ENCODE assay signal across 8 cellular contexts in the genomic region with DNA sequence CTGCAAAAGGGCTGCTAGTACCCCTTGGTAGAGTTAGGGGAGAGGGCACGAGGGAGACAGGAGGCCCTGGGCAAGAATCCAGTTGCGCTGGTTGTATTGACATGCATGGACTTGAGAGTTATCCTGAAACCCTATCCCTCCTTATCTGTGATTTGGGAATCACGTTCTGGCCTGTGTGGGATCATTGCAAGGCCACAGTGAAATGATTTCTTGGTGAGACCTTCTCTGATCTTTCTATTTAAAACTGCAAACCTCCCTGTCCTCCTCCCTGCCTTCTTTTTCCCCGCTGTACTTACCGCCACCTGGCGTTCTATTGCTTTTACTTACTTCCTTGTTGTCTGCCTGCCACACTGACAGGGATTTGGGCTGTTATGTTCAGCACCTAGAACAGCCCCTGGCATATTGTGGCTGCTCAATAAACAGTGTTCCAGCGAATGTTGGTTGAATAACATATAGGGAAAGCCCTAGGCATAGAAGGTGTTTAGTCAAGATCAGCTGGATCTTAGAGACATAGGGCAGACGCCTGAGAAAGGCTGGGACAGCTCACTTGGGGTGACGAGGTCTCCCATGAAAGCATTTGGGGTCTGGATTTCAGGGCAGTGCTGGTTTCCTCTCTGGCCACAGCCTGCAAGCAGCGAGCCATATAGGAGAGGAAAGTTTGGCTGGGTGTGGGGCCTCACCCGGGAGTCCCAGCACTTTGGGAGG. TPM values are rescaled to one million over a fixed set of nuclear protein-coding genes. Genes with fewer than 3 reads are reported as not detected.
A peak's percentile ranks its signal among the peaks of the same experiment; 100 is the strongest.
DNase-seq lines count a peak whose midpoint lies in the region; ATAC-seq and TF ChIP-seq lines count a peak whose summit lies in the region.

No MANE protein-coding gene starts in this region.

- DNase-seq in NK-92 treated with Interleukin-12 subunit alpha and Interleukin-12 subunit beta, amount 100 ng/mL, for 24 hours (lab: John Stamatoyannopoulos, UW), result peak; percentile 13
- DNase-seq in NK-92 (lab: John Stamatoyannopoulos, UW; ENCODE audit: unreplicated experiment) (no peak), Karpas-422 (peak; percentile 90), SK-N-DZ (ENCODE audit: low spot score) (peak; percentile 41), fibroblast of the aortic adventitia (ENCODE audit: low read depth) (peak; percentile 63), smooth muscle cell (lab: John Stamatoyannopoulos, UW; ENCODE audit: unreplicated experiment) (no peak), vagina (ENCODE audit: extremely low spot score in 2 of 2) (no peak)

- H3K4me3 ChIP-seq in Karpas-422 (ENCODE audit: low read length) (peak overlapping the region; percentile 43), fibroblast of the aortic adventitia (ENCODE audit: low read depth, low read length) (no peak overlapping the region), smooth muscle cell (no peak overlapping the region), vagina (no peak overlapping the region)

- whole genome bisulfite sequencing in smooth muscle cell (ENCODE audit: low lambda C conversion rate), result 55% methylated on average over 11 of the region's 11 CpGs

- no peaks in the 10 kb centered on the region for H3K9me3 ChIP-seq in Karpas-422 (ENCODE audit: low read length)
- no peaks in the 10 kb centered on the region for H3K9me3 ChIP-seq in smooth muscle cell (replicated peaks; ENCODE audit: low read depth)
- H3K9me3 ChIP-seq in vagina, result no peaks in the 10 kb centered on the region

- peak overlapping the region; percentile 78 for H3K4me2 ChIP-seq in Karpas-422 (ENCODE audit: low read depth, low read length, poor library complexity, severe bottlenecking)
- no peak overlapping the region for H3K4me2 ChIP-seq in smooth muscle cell

- H3K9ac ChIP-seq in Karpas-422 (ENCODE audit: low read length) (peak overlapping the region; percentile 61), smooth muscle cell (ENCODE audit: low read depth) (no peak overlapping the region)

- peaks cover 52% of the 10 kb centered on the region for H3K4me1 ChIP-seq in Karpas-422 (ENCODE audit: low read length)
- H3K4me1 ChIP-seq in smooth muscle cell (ENCODE audit: low read depth), result no peaks in the 10 kb centered on the region
- peaks cover 4% of the 10 kb centered on the region for H3K4me1 ChIP-seq in vagina

- no peaks in the 10 kb centered on the region for H3K79me2 ChIP-seq in Karpas-422 (ENCODE audit: low read length)
- no peaks in the 10 kb centered on the region for H3K79me2 ChIP-seq in smooth muscle cell (ENCODE audit: low read depth)

- no peaks in the 10 kb centered on the region for H3F3A ChIP-seq in smooth muscle cell (ENCODE audit: low read depth)

- H2AFZ ChIP-seq in Karpas-422 (ENCODE audit: low read length) (no peak overlapping the region), smooth muscle cell (ENCODE audit: low read depth) (no peak overlapping the region)

- H3K36me3 ChIP-seq in Karpas-422 (ENCODE audit: insufficient read depth, low read length), result no peaks in the 10 kb centered on the region
- H3K36me3 ChIP-seq in smooth muscle cell (ENCODE audit: low read depth), result no peaks in the 10 kb centered on the region
- no peaks in the 10 kb centered on the region for H3K36me3 ChIP-seq in vagina

- intact Hi-C loops in vagina (cut with DNase I), result no loop called here

- H4K20me1 ChIP-seq in Karpas-422 (ENCODE audit: insufficient read depth, low read depth, low read length) (no peaks in the 10 kb centered on the region), smooth muscle cell (ENCODE audit: low read depth) (no peaks in the 10 kb centered on the region)

- H3K27ac ChIP-seq in Karpas-422 (ENCODE audit: low read length) (peak overlapping the region; percentile 84), smooth muscle cell (ENCODE audit: low read depth) (no peak overlapping the region), vagina (no peak overlapping the region)

- H3K9me2 ChIP-seq in Karpas-422 (replicated peaks; ENCODE audit: insufficient read depth, low read length), result no peaks in the 10 kb centered on the region

- TF ChIP-seq POLR2A in vagina (IDR thresholded peaks at IDR 0.05), result no peak

- H3K27me3 ChIP-seq in Karpas-422 (ENCODE audit: low read length) (no peaks in the 10 kb centered on the region), smooth muscle cell (ENCODE audit: low read depth) (no peaks in the 10 kb centered on the region), vagina (no peaks in the 10 kb centered on the region)

- peak; percentile 48 for TF ChIP-seq CTCF in fibroblast of the aortic adventitia (IDR thresholded peaks at IDR 0.05; ENCODE audit: insufficient read depth, low read length)
- peak; percentile 44 for TF ChIP-seq CTCF in smooth muscle cell (IDR thresholded peaks at IDR 0.05; ENCODE audit: borderline replicate concordance, insufficient read depth, poor library complexity, severe bottlenecking)
- no peak for TF ChIP-seq CTCF in vagina (IDR thresholded peaks at IDR 0.05)

- no peak for ATAC-seq in HG03025 (IDR thresholded peaks at IDR 0.05; ENCODE audit: low FRiP score, unreplicated experiment)

RNA-seq across cellular contexts. Expression of a gene that starts 25.6 kb away (rescaled TPM):
- 0.36 TPM in 1 of 2 replicates, not detected in the other for total RNA-seq in Karpas-422 (2014; rRNA removed; shearing (Covaris generic); ENCODE audit: low replicate concordance)
- polyA plus RNA-seq in SK-N-DZ (2014; cell fraction: cytosol; rRNA removed), result 1.9 and 3.7 TPM in 2 replicates
- 1.7 and 1.9 TPM in 2 replicates for polyA plus RNA-seq in SK-N-DZ (2014; cell fraction: nucleus; rRNA removed)
- total RNA-seq in fibroblast of the aortic adventitia (ENCODE audit: low replicate concordance) (1.1 and 16.3 TPM in 2 replicates), smooth muscle cell (4.6 and 5.4 TPM in 2 replicates), vagina (6.6 TPM)
- 8.3 and 10.3 TPM in 2 replicates for polyA plus RNA-seq in smooth muscle cell

Comparison
In these comparisons a context has a peak if more than half of its experiments do, and no peak if none do; other contexts are left out.
1. DNase-seq: peak in NK-92 treated with Interleukin-12 subunit alpha and Interleukin-12 subunit beta, amount 100 ng/mL, for 24 hours (single experiment), Karpas-422 (single experiment), SK-N-DZ (single experiment) and fibroblast of the aortic adventitia (single experiment); none in NK-92 (single experiment), smooth muscle cell (single experiment) and vagina (0 of 2).
2. CTCF ChIP-seq: peak in fibroblast of the aortic adventitia (single experiment) and smooth muscle cell (single experiment); none in vagina (0 of 3).